In genomic region chr15:78076231-78077052, GRCh38 we compare ENCODE assay signal across 8 cellular contexts. TPM values are rescaled to one million over a fixed set of nuclear protein-coding genes. Genes with fewer than 3 reads are reported as not detected.
DNase-seq lines count a peak whose midpoint lies in the region; ATAC-seq, FAIRE-seq and TF ChIP-seq lines count a peak whose summit lies in the region.

No MANE protein-coding gene starts in this region.

- H3K27ac ChIP-seq in ascending aorta (peak overlapping the region; percentile 90 to 93), suprapubic skin (peak overlapping the region; percentile 93)

- H3K4me3 ChIP-seq in BJ (ENCODE audit: low read depth, low read length) (peak overlapping the region; percentile 93), ascending aorta (peak overlapping the region; percentile 91 to 94), suprapubic skin (peak overlapping the region; percentile 94)

- H3K36me3 ChIP-seq in BJ (ENCODE audit: control insufficient read depth, insufficient read depth, low read length): no peaks in the 10 kb centered on the region
- no peaks in the 10 kb centered on the region for H3K36me3 ChIP-seq in ascending aorta
- no peaks in the 10 kb centered on the region for H3K36me3 ChIP-seq in suprapubic skin

- no peak for TF ChIP-seq EP300 in suprapubic skin (IDR thresholded peaks at IDR 0.05)

- WGBS in suprapubic skin: 23% methylated on average over 17 of the region's 17 CpGs

- H3K4me1 ChIP-seq in ascending aorta: peaks cover 0 to 45% of the 10 kb centered on the region in 2 donors
- peaks cover 59% of the 10 kb centered on the region for H3K4me1 ChIP-seq in suprapubic skin

- CTCF ChIA-PET in BJ (lab: Yijun Ruan, JAX): interaction anchor here (1.2 to 1.8 kb wide), 6 partner anchors 17 to 72 kb away, joined by 3 to 8 read pairs (median 4); no protein-coding TSS in a partner anchor

- TF ChIP-seq CTCF in BJ (IDR thresholded peaks at IDR 0.05; ENCODE audit: insufficient read depth, low read depth, low read length): peak; percentile 33; the same call in 1 of the 2 replicates
- TF ChIP-seq CTCF in ascending aorta (IDR thresholded peaks at IDR 0.05): no peak
- no peak for TF ChIP-seq CTCF in suprapubic skin (IDR thresholded peaks at IDR 0.05)

- no peak for DNase-seq in BJ (ENCODE audit: low read depth)
- DNase-seq in ascending aorta (ENCODE audit: low spot score in 2 of 2): no peak
- DNase-seq in left colon: no peak
- no peak for DNase-seq in suprapubic skin (ENCODE audit: low spot score in 2 of 2)
- no peak for DNase-seq in LoVo (ENCODE audit: low spot score)
- DNase-seq in effector CD8-positive, alpha-beta T cell (lab: John Stamatoyannopoulos, UW): no peak
- no peak for DNase-seq in urothelium cell line (ENCODE audit: low spot score)

- H3K27me3 ChIP-seq in BJ (ENCODE audit: control insufficient read depth, insufficient read depth, low read length) (no peaks in the 10 kb centered on the region), ascending aorta (no peaks in the 10 kb centered on the region), suprapubic skin (no peaks in the 10 kb centered on the region)

- ATAC-seq in HG02973 (IDR thresholded peaks at IDR 0.05; ENCODE audit: unreplicated experiment): peak; percentile 4
- ATAC-seq in left colon: peak; percentile 17

- intact Hi-C loops in ascending aorta (cut with DNase I): loop anchor here (1.0 to 10.0 kb wide), 5 partner anchors 54 to 662 kb away; partner anchors contain the start of genes CIB2 and IDH3A
- intact Hi-C loops in left colon (cut with DNase I, micrococcal nuclease): no loop called here

- FAIRE-seq in urothelium cell line (lab: Jason Lieb, UNC): no peak

- POLR2A ChIA-PET in BJ (lab: Charles Lee): no interaction called here

- TF ChIP-seq POLR2A in suprapubic skin (IDR thresholded peaks at IDR 0.05): no peak

- H3K9me3 ChIP-seq in ascending aorta (no peaks in the 10 kb centered on the region), suprapubic skin (no peaks in the 10 kb centered on the region)

RNA-seq across cellular contexts. Expression of gene TBC1D2B, which starts 1.1 kb away (rescaled TPM):
- 37.3 and 39.8 TPM in 2 replicates for polyA plus RNA-seq in BJ (2011; rRNA removed)
- 36.0 and 41.3 TPM in 2 replicates for polyA minus RNA-seq in BJ (2011; rRNA and poly(A)+ RNA removed)
- total RNA-seq in ascending aorta (63.3 TPM), left colon (10 to 100 TPM; 41.3 to 63.5 TPM), suprapubic skin (100 to 1,000 TPM in 1 of 4 donors, 10 to 100 TPM in 3; 27.9 to 126 (median 41.5) TPM)

RNA-seq across cellular contexts. Expression of gene SH2D7, which starts 15.9 kb away (rescaled TPM):
- not detected in 2 replicates for polyA plus RNA-seq in BJ (2011; rRNA removed)
- not detected in 2 replicates for polyA minus RNA-seq in BJ (2011; rRNA and poly(A)+ RNA removed)
- total RNA-seq in ascending aorta (not detected), left colon (1 to 10 TPM in 1 of 2 donors, under 1 TPM in 1; 0.89 to 2.4 TPM), suprapubic skin (not detected)

RNA-seq across cellular contexts. Expression of gene CIB2, which starts 54.8 kb away (rescaled TPM):
- 4.5 and 7.4 TPM in 2 replicates for polyA plus RNA-seq in BJ (2011; rRNA removed)
- polyA minus RNA-seq in BJ (2011; rRNA and poly(A)+ RNA removed): 3.7 and 6.8 TPM in 2 replicates
- 6.7 TPM for total RNA-seq in ascending aorta
- 10 to 100 TPM; 12.0 to 19.7 TPM for total RNA-seq in left colon
- total RNA-seq in suprapubic skin: 1 to 10 TPM; 2.0 to 8.5 (median 6.5) TPM
